8 cellular contexts compared by ENCODE assay signal in genomic region chr9:136711751-136712689, GRCh38. TPM values are rescaled to one million over a fixed set of nuclear protein-coding genes. Genes with fewer than 3 reads are reported as not detected.
DNase-seq lines count a peak whose midpoint lies in the region; ATAC-seq and TF ChIP-seq lines count a peak whose summit lies in the region.

Gene DIPK1B, plus strand, starts transcription at chr9:136712572. Its CDS starts 94 bp downstream, at chr9:136712666.

- no peak within 1 kb of the TSS for H2AFZ ChIP-seq in osteoblast (ENCODE audit: low read length)

- H3K4me3 ChIP-seq in RWPE2 (ENCODE audit: severe bottlenecking): peak within 1 kb of the TSS; percentile 38
- peak within 1 kb of the TSS; percentile 56 to 68 (median 64) for H3K4me3 ChIP-seq in esophagus muscularis mucosa
- H3K4me3 ChIP-seq in osteoblast (ENCODE audit: insufficient read depth, low read length): no peak within 1 kb of the TSS

- H3K36me3 Mint-ChIP-seq in activated naive CD4-positive, alpha-beta T cell treated with anti-CD3 and anti-CD28 coated beads, Interleukin-2, amount 10 ng/mL, durations not matched to agents 7 days and 5 days: no peaks in the 10 kb centered on the region

- CTCF ChIA-PET in activated naive CD4-positive, alpha-beta T cell treated with anti-CD3 and anti-CD28 coated beads, Interleukin-2, amount 10 ng/mL, durations not matched to agents 7 days and 5 days (lab: Charles Lee): no interaction called here

- H3K27me3 ChIP-seq in RWPE2 (ENCODE audit: insufficient read depth, poor library complexity, severe bottlenecking) (peaks cover 12% of the 10 kb centered on the region), esophagus muscularis mucosa (peaks cover 0 to 30% (median 6%) of the 10 kb centered on the region in 4 donors), osteoblast (ENCODE audit: insufficient read depth, low read length) (peaks cover 22% of the 10 kb centered on the region)

- no peaks in the 10 kb centered on the region for H3K36me3 ChIP-seq in RWPE2 (ENCODE audit: low read depth)
- H3K36me3 ChIP-seq in esophagus muscularis mucosa: no peaks in the 10 kb centered on the region
- H3K36me3 ChIP-seq in osteoblast (ENCODE audit: insufficient read depth, low read length): no peaks in the 10 kb centered on the region

- 3% methylated on average over 8 of the region's 119 CpGs for WGBS in esophagus muscularis mucosa

- no peak within 1 kb of the TSS for H3K4me2 ChIP-seq in osteoblast (ENCODE audit: insufficient read depth, low read length)

- DNase-seq in activated naive CD4-positive, alpha-beta T cell treated with anti-CD3 and anti-CD28 coated beads, Interleukin-2, amount 10 ng/mL, durations not matched to agents 7 days and 5 days: no peak
- DNase-seq in activated naive CD4-positive, alpha-beta T cell treated with anti-CD3 and anti-CD28 coated beads, Interleukin-2, amount 50 U/mL, for 16 hours: no peak
- DNase-seq in RWPE2 (ENCODE audit: low spot score) (no peak), esophagus muscularis mucosa (ENCODE audit: extremely low spot score) (no peak), osteoblast (ENCODE audit: insufficient read length, low spot score, missing footprints) (peak; percentile 94), GM19240 (ENCODE audit: insufficient read length, low spot score) (no peak)

- H3K4me1 ChIP-seq in RWPE2 (ENCODE audit: insufficient read depth, poor library complexity, severe bottlenecking) (no peaks in the 10 kb centered on the region), esophagus muscularis mucosa (peaks cover 37 to 40% (median 38%) of the 10 kb centered on the region in 4 donors), osteoblast (ENCODE audit: insufficient read depth, low read length) (no peaks in the 10 kb centered on the region)

- ATAC-seq in RWPE2 (ENCODE audit: low read depth) (peak; percentile 12; the same call in 1 of the 3 replicates), GM19035 (IDR thresholded peaks at IDR 0.05; ENCODE audit: unreplicated experiment) (no peak), GM18498 (IDR thresholded peaks at IDR 0.05; ENCODE audit: unreplicated experiment) (no peak)

- H4K20me1 ChIP-seq in osteoblast (ENCODE audit: insufficient read depth, low read length): no peaks in the 10 kb centered on the region

- intact Hi-C loops in esophagus muscularis mucosa (cut with DNase I): no loop called here

- no peak for TF ChIP-seq POLR2A in esophagus muscularis mucosa (IDR thresholded peaks at IDR 0.05; ENCODE audit: low read depth)

- no peaks in the 10 kb centered on the region for H3K79me2 ChIP-seq in osteoblast (ENCODE audit: insufficient read depth, low read length)

- H3K27ac ChIP-seq in RWPE2 (ENCODE audit: poor library complexity, severe bottlenecking) (no peak within 1 kb of the TSS), esophagus muscularis mucosa (replicated peaks in 1 of 4) (peak within 1 kb of the TSS; percentile 66 to 77 (median 70)), osteoblast (ENCODE audit: low read depth, low read length) (no peak within 1 kb of the TSS)

- H3K9me3 ChIP-seq in RWPE2 (ENCODE audit: severe bottlenecking): no peaks in the 10 kb centered on the region
- H3K9me3 ChIP-seq in esophagus muscularis mucosa: no peaks in the 10 kb centered on the region
- no peaks in the 10 kb centered on the region for H3K9me3 ChIP-seq in osteoblast (ENCODE audit: low read depth, low read length)

- TF ChIP-seq CTCF in RWPE2 (IDR thresholded peaks at IDR 0.05; ENCODE audit: poor library complexity, severe bottlenecking): no peak
- no peak for TF ChIP-seq CTCF in esophagus muscularis mucosa (IDR thresholded peaks at IDR 0.05)
- no peak for TF ChIP-seq CTCF in osteoblast (IDR thresholded peaks at IDR 0.05; ENCODE audit: extremely low read depth, low read depth, low read length)

- H3K4me1 Mint-ChIP-seq in activated naive CD4-positive, alpha-beta T cell treated with anti-CD3 and anti-CD28 coated beads, Interleukin-2, amount 10 ng/mL, durations not matched to agents 7 days and 5 days: peaks cover 4% of the 10 kb centered on the region

- peaks cover 85% of the 10 kb centered on the region for H3K27me3 Mint-ChIP-seq in activated naive CD4-positive, alpha-beta T cell treated with anti-CD3 and anti-CD28 coated beads, Interleukin-2, amount 10 ng/mL, durations not matched to agents 7 days and 5 days

- TF ChIP-seq EP300 in esophagus muscularis mucosa (IDR thresholded peaks at IDR 0.05): no peak

- no peaks in the 10 kb centered on the region for H3K9me3 Mint-ChIP-seq in activated naive CD4-positive, alpha-beta T cell treated with anti-CD3 and anti-CD28 coated beads, Interleukin-2, amount 10 ng/mL, durations not matched to agents 7 days and 5 days

- H3K4me3 Mint-ChIP-seq in activated naive CD4-positive, alpha-beta T cell treated with anti-CD3 and anti-CD28 coated beads, Interleukin-2, amount 10 ng/mL, durations not matched to agents 7 days and 5 days: peak within 1 kb of the TSS; percentile 56

- H3K27ac Mint-ChIP-seq in activated naive CD4-positive, alpha-beta T cell treated with anti-CD3 and anti-CD28 coated beads, Interleukin-2, amount 10 ng/mL, durations not matched to agents 7 days and 5 days: no peak within 1 kb of the TSS

RNA-seq across cellular contexts. Expression of gene DIPK1B, which starts in this region (rescaled TPM):
- total RNA-seq in esophagus muscularis mucosa (10 to 100 TPM in 3 of 4 donors, 1 to 10 TPM in 1; 6.6 to 27.8 (median 21.5) TPM), osteoblast (not detected in 2 replicates)

Comparison
In these comparisons a context has a peak if more than half of its experiments do, and no peak if none do; other contexts are left out.
1. Peak in DNase-seq in osteoblast; RNA of the gene not detected or under 1 TPM.
2. H3K27ac ChIP-seq: peak in esophagus muscularis mucosa (4 of 4); none in RWPE2 (single experiment) and osteoblast (single experiment).